Comparison of ENCODE assay signal across 8 cellular contexts in genomic region chr1:87151500-87152421, GRCh38.
DNase-seq lines count a peak whose midpoint lies in the region; ATAC-seq, FAIRE-seq and TF ChIP-seq lines count a peak whose summit lies in the region.

No MANE protein-coding gene starts in this region.

- peak overlapping the region; percentile 38 for H3K27ac Mint-ChIP-seq in T-helper 2 cell treated with Interferon-gamma antibody and Interleukin-4, amounts not matched to agents 5 μg/mL and 100 μg/mL, for 36 hours
- H3K27ac Mint-ChIP-seq in effector memory CD8-positive, alpha-beta T cell = peak overlapping the region in 1 of 2 donors; percentile 32

- peaks cover 36% of the 10 kb centered on the region for H3K27me3 Mint-ChIP-seq in T-helper 2 cell treated with Interferon-gamma antibody and Interleukin-4, amounts not matched to agents 5 μg/mL and 100 μg/mL, for 36 hours (ENCODE audit: low read depth)
- H3K27me3 Mint-ChIP-seq in effector memory CD8-positive, alpha-beta T cell = peaks cover 54 to 82% of the 10 kb centered on the region in 2 donors

- H3K4me3 Mint-ChIP-seq in T-helper 2 cell treated with Interferon-gamma antibody and Interleukin-4, amounts not matched to agents 5 μg/mL and 100 μg/mL, for 36 hours = peak overlapping the region; percentile 83
- H3K4me3 Mint-ChIP-seq in effector memory CD8-positive, alpha-beta T cell = peak overlapping the region; percentile 63 to 66

- TF ChIP-seq CTCF in D721Med (IDR thresholded peaks at IDR 0.05; ENCODE audit: insufficient read depth, missing control alignments) = no peak

- peaks cover 11% of the 10 kb centered on the region for H3K4me1 Mint-ChIP-seq in T-helper 2 cell treated with Interferon-gamma antibody and Interleukin-4, amounts not matched to agents 5 μg/mL and 100 μg/mL, for 36 hours (ENCODE audit: low read depth)
- H3K4me1 Mint-ChIP-seq in effector memory CD8-positive, alpha-beta T cell (ENCODE audit: low read depth in 2 of 2) = peaks cover 10 to 12% of the 10 kb centered on the region in 2 donors

- no peaks in the 10 kb centered on the region for H3K9me3 Mint-ChIP-seq in T-helper 2 cell treated with Interferon-gamma antibody and Interleukin-4, amounts not matched to agents 5 μg/mL and 100 μg/mL, for 36 hours
- no peaks in the 10 kb centered on the region for H3K9me3 Mint-ChIP-seq in effector memory CD8-positive, alpha-beta T cell

- no peaks in the 10 kb centered on the region for H3K36me3 Mint-ChIP-seq in T-helper 2 cell treated with Interferon-gamma antibody and Interleukin-4, amounts not matched to agents 5 μg/mL and 100 μg/mL, for 36 hours (ENCODE audit: low read depth)
- H3K36me3 Mint-ChIP-seq in effector memory CD8-positive, alpha-beta T cell (ENCODE audit: insufficient read depth) = no peaks in the 10 kb centered on the region

- peak; percentile 70 to 74 for DNase-seq in AML-193 (lab: John Stamatoyannopoulos, UW)
- peak; percentile 43 for DNase-seq in GM19240 (ENCODE audit: insufficient read length, low spot score)
- DNase-seq in T-helper 2 cell treated with Interferon-gamma antibody and Interleukin-4, amounts not matched to agents 5 μg/mL and 100 μg/mL, for 36 hours (ENCODE audit: low spot score) = peak; percentile 62
- no peak for DNase-seq in effector memory CD8-positive, alpha-beta T cell
- peak; percentile 61 for DNase-seq in midbrain (lab: John Stamatoyannopoulos, UW)
- DNase-seq in stimulated activated CD8-positive, alpha-beta memory T cell treated with anti-CD3 and anti-CD28 coated beads, Interleukin-7, amount 100 ng/mL, for 48 hours (ENCODE audit: extremely low read depth in 1 of 2, low read depth in 1 of 2) = peak; percentile 57
- DNase-seq in D721Med (ENCODE audit: insufficient read length, low spot score) = no peak

- peak; percentile 89 for ATAC-seq in HG03432 (IDR thresholded peaks at IDR 0.05; ENCODE audit: unreplicated experiment)
- peak; percentile 24 for ATAC-seq in effector memory CD8-positive, alpha-beta T cell (replicated peaks)

- FAIRE-seq in D721Med (lab: Jason Lieb, UNC) = no peak

Comparison
In these comparisons a context has a peak if more than half of its experiments do, and no peak if none do; other contexts are left out.
1. DNase-seq: peak in AML-193 (2 of 2), GM19240 (single experiment), T-helper 2 cell treated with Interferon-gamma antibody and Interleukin-4, amounts not matched to agents 5 μg/mL and 100 μg/mL, for 36 hours (single experiment), midbrain (single experiment) and stimulated activated CD8-positive, alpha-beta memory T cell treated with anti-CD3 and anti-CD28 coated beads, Interleukin-7, amount 100 ng/mL, for 48 hours (2 of 2); none in effector memory CD8-positive, alpha-beta T cell (0 of 3) and D721Med (single experiment).